In the genomic region with DNA sequence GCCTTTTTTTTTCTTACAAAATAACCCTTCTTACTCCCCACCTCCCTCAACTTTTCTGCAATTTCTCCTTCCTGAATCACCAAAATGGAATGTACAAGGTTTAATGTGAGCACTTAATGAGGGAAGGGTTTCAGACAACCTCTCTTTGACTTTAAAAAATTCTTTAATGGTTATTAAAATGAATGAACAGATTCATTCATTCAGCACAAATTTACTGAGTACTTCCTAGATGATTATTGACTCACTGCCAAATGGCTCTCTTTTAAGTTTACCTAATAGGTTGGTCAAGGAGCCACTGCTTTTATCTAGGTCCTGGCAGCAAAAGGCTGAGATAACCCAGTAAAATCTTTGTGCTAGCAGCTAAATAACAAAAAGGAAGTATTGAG, we compare ENCODE assay signal across 1 cellular context.
TF ChIP-seq lines count a peak whose summit lies in the region.

No MANE protein-coding gene starts in this region.

TF ChIP-seq in HCT116, 20 proteins besides CTCF, POLR2A, EP300 and RAD21 (continued from another document):
- TF ChIP-seq CBX3 (IDR thresholded peaks at IDR 0.05; ENCODE audit: low read depth), result no peak
- no peak for TF ChIP-seq ZFX (IDR thresholded peaks at IDR 0.05)
- TF ChIP-seq, protein P1, sequence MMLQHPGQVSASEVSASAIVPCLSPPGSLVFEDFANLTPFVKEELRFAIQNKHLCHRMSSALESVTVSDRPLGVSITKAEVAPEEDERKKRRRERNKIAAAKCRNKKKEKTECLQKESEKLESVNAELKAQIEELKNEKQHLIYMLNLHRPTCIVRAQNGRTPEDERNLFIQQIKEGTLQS (IDR thresholded peaks at IDR 0.05), result no peak
